Comparison of ENCODE assay signal across 9 cellular contexts in the genomic region with DNA sequence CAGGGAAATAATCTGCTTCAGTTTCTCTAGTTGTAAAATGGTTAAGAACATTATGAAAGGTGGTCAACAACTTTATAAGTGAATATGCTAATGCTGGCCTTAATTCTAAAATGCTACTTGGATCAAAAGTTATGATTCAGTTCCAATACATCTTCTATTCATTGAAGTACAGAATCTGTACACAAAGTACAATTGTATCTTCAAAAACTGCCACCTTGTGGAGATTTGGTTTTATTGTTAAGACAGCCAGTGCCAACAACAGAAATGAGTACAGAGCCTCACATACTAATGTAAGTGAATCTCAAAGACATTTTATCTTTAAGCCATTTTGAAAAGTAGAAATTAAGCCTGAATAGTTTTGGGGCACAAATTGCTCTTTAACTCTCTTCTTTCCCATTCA.
DNase-seq lines count a peak whose midpoint lies in the region; ATAC-seq and TF ChIP-seq lines count a peak whose summit lies in the region.
"Had no signal": no experiment of that assay in that cellular context is flagged by ENCODE, and none has a peak within 500 bp of the region (broad histone marks: within the 10 kb centered on the region; RNA-seq: fewer than 3 reads in every experiment).

No MANE protein-coding gene starts in this region.

- no peaks in the 10 kb centered on the region for H3K9me3 ChIP-seq in colonic mucosa
- H3K9me3 ChIP-seq in neural cell (ENCODE audit: low read length), result no peaks in the 10 kb centered on the region

- H3F3A ChIP-seq in neural cell (ENCODE audit: insufficient read depth, low read length, poor library complexity, severe bottlenecking), result no peaks in the 10 kb centered on the region

- H3K4me1 Mint-ChIP-seq in activated T-cell treated with anti-CD3 and anti-CD28 coated beads, Interleukin-2, amount 50 U/mL, for 72 hours (ENCODE audit: low read depth), result no peaks in the 10 kb centered on the region

- H3K79me2 ChIP-seq in neural cell (replicated peaks; ENCODE audit: insufficient read depth, low read length), result no peaks in the 10 kb centered on the region

- H3K27me3 Mint-ChIP-seq in activated T-cell treated with anti-CD3 and anti-CD28 coated beads, Interleukin-2, amount 50 U/mL, for 72 hours (ENCODE audit: low read depth), result no peaks in the 10 kb centered on the region
- H3K27me3 Mint-ChIP-seq: activated naive CD8-positive, alpha-beta T cell had no signal

- DNase-seq in NCI-H1105 treated with DMSO at 0.1 percent for 48 hours (lab: John Stamatoyannopoulos, UW), result peak; percentile 48
- no peak for DNase-seq in colonic mucosa
- no peak for DNase-seq in activated naive CD4-positive, alpha-beta T cell treated with anti-CD3 and anti-CD28 coated beads, Interleukin-2, amount 50 U/mL, for 72 hours (ENCODE audit: low spot score in 2 of 2)
- DNase-seq in activated T-cell treated with anti-CD3 and anti-CD28 coated beads, Interleukin-2, amount 50 U/mL, for 72 hours, result no peak

- intact Hi-C loops in colonic mucosa (cut with DNase I), result no loop called here

- H3K4me3 Mint-ChIP-seq in activated T-cell treated with anti-CD3 and anti-CD28 coated beads, Interleukin-2, amount 50 U/mL, for 72 hours, result no peak overlapping the region
- H3K4me3 Mint-ChIP-seq: activated naive CD8-positive, alpha-beta T cell had no signal

- no peak overlapping the region for H2AFZ ChIP-seq in neural cell (ENCODE audit: low read depth, low read length)

- H3K27me3 ChIP-seq in colonic mucosa (no peaks in the 10 kb centered on the region), neural cell (ENCODE audit: insufficient read depth, low read depth, low read length) (no peaks in the 10 kb centered on the region)

- TF ChIP-seq CTCF in 22Rv1 (IDR thresholded peaks at IDR 0.05) (peak; percentile 73), colonic mucosa (IDR thresholded peaks at IDR 0.05) (no peak), neural cell (IDR thresholded peaks at IDR 0.05; ENCODE audit: poor library complexity, severe bottlenecking) (peak; percentile 66)

- H3K27ac ChIP-seq in 22Rv1, result no peak overlapping the region
- peak overlapping the region; percentile 81 for H3K27ac ChIP-seq in colonic mucosa
- H3K27ac ChIP-seq in neural cell (ENCODE audit: low read length), result no peak overlapping the region

- H3K27ac Mint-ChIP-seq in activated naive CD4-positive, alpha-beta T cell treated with anti-CD3 and anti-CD28 coated beads, Interleukin-2, amount 50 U/mL, for 72 hours, result no peak overlapping the region
- no peak overlapping the region for H3K27ac Mint-ChIP-seq in activated T-cell treated with anti-CD3 and anti-CD28 coated beads, Interleukin-2, amount 50 U/mL, for 72 hours
- H3K27ac Mint-ChIP-seq: activated naive CD8-positive, alpha-beta T cell had no signal

- no peaks in the 10 kb centered on the region for H3K36me3 ChIP-seq in colonic mucosa
- H3K36me3 ChIP-seq in neural cell (ENCODE audit: insufficient read depth, low read length), result no peaks in the 10 kb centered on the region

- H3K9me3 Mint-ChIP-seq in activated naive CD4-positive, alpha-beta T cell treated with anti-CD3 and anti-CD28 coated beads, Interleukin-2, amount 50 U/mL, for 72 hours, result no peaks in the 10 kb centered on the region
- no peaks in the 10 kb centered on the region for H3K9me3 Mint-ChIP-seq in activated T-cell treated with anti-CD3 and anti-CD28 coated beads, Interleukin-2, amount 50 U/mL, for 72 hours

- no peaks in the 10 kb centered on the region for H3K36me3 Mint-ChIP-seq in activated naive CD4-positive, alpha-beta T cell treated with anti-CD3 and anti-CD28 coated beads, Interleukin-2, amount 50 U/mL, for 72 hours
- H3K36me3 Mint-ChIP-seq in activated T-cell treated with anti-CD3 and anti-CD28 coated beads, Interleukin-2, amount 50 U/mL, for 72 hours (ENCODE audit: insufficient read depth in 2 of 2), result no peaks in the 10 kb centered on the region
- H3K36me3 Mint-ChIP-seq: activated naive CD8-positive, alpha-beta T cell had no signal

- no peaks in the 10 kb centered on the region for H4K20me1 ChIP-seq in neural cell (ENCODE audit: insufficient read depth)

- H3K4me2 ChIP-seq in neural cell (ENCODE audit: low read length), result no peak overlapping the region

- peaks cover 5% of the 10 kb centered on the region for H3K4me1 ChIP-seq in colonic mucosa

- peak; percentile 60 for TF ChIP-seq RAD21 in neural cell (conservative IDR thresholded peaks at IDR 0.05)

- no peaks in the 10 kb centered on the region for H3K9me2 ChIP-seq in neural cell (ENCODE audit: insufficient read depth, low read length)

- H3K4me3 ChIP-seq in colonic mucosa, result no peak overlapping the region
- no peak overlapping the region for H3K4me3 ChIP-seq in neural cell (ENCODE audit: low read length)

- H3K9ac ChIP-seq in colonic mucosa (ENCODE audit: low read depth in 2 of 2, low read length in 2 of 2) (peak overlapping the region in 1 of 2 donors; percentile 58), neural cell (ENCODE audit: low read length) (no peak overlapping the region)

- ATAC-seq in GM18868 (IDR thresholded peaks at IDR 0.05; ENCODE audit: unreplicated experiment), result peak; percentile 76
- no peak for ATAC-seq in activated naive CD4-positive, alpha-beta T cell treated with anti-CD3 and anti-CD28 coated beads, Interleukin-2, amount 50 U/mL, for 72 hours
- no peak for ATAC-seq in HG02759 (IDR thresholded peaks at IDR 0.05; ENCODE audit: unreplicated experiment)
- no peak for ATAC-seq in activated T-cell treated with anti-CD3 and anti-CD28 coated beads, Interleukin-2, amount 50 U/mL, for 72 hours (replicated peaks in 1 of 2)

- no peak for TF ChIP-seq EP300 in neural cell (conservative IDR thresholded peaks at IDR 0.05; ENCODE audit: poor library complexity, severe bottlenecking)

TF ChIP-seq in neural cell, 6 proteins besides CTCF, POLR2A, EP300 and RAD21:
- TF ChIP-seq TAF1 (IDR thresholded peaks at IDR 0.05; ENCODE audit: low read depth) (no peak), SMC3 (conservative IDR thresholded peaks at IDR 0.05; ENCODE audit: poor library complexity) (peak; percentile 77)
